ENCODE assay signal across 12 cellular contexts in the genomic region with DNA sequence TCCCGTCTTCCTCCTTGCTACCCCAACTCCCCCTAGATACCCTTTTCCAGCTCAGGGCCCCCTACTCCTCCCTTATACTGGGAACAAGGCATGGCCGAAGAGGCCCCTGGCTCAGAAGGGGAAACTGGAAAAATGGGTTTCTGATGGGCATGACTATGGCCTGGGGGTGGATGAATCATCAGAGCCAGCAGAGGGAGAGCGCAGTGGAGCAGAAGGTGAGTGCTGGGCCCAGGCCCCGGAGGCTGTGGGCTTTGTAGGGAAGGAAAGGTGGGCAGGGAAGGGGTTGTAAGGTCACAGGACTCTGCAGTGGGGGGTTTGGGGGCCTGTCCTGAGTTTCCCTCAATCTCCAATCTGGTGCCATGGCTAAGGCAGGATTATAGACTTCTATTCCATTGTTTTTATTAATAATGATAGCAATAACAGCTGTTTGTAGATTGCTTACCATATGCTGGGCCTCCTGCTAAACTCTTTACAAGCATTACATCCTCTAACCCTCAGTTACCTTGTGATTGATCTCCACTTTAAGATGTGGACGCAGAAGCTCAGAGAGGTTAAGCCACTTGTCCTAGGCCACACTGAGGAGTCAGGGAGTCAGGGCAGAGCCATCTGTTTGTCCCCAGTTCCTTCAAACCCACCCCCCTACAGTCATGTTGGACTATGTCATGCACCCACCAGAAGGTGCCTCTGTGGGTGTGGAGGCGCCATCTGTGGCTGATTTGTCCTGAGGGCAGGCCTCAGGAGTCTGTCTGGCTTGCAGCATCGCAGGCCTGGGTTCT. TPM values are rescaled to one million over a fixed set of nuclear protein-coding genes. Genes with fewer than 3 reads are reported as not detected.
DNase-seq lines count a peak whose midpoint lies in the region; ATAC-seq and TF ChIP-seq lines count a peak whose summit lies in the region.
"Had no signal": no experiment of that assay in that cellular context is flagged by ENCODE, and none has a peak within 500 bp of the region (broad histone marks: within the 10 kb centered on the region; RNA-seq: fewer than 3 reads in every experiment).

No MANE protein-coding gene starts in this region.

- H2BK5ac ChIP-seq in H9 (ENCODE audit: insufficient read length, low read length), result no peak overlapping the region

- no peak for TF ChIP-seq CTCF in H9 (conservative IDR thresholded peaks at IDR 0.05)
- no peak for TF ChIP-seq CTCF in RWPE1 (conservative IDR thresholded peaks at IDR 0.05; ENCODE audit: low read depth)
- TF ChIP-seq CTCF in esophagus muscularis mucosa (IDR thresholded peaks at IDR 0.05), result no peak
- no peak for TF ChIP-seq CTCF in BE2C (IDR thresholded peaks at IDR 0.05; ENCODE audit: low read depth, low read length)

- no peak overlapping the region for H3K4me2 ChIP-seq in H9 (ENCODE audit: insufficient read depth, insufficient read length, low read length)

- no peak overlapping the region for H2BK20ac ChIP-seq in H9 (ENCODE audit: low read depth, low read length, poor library complexity, severe bottlenecking)

- H3K4me1 Mint-ChIP-seq in H9, result peaks cover 7 to 12% of the 10 kb centered on the region in 2 experiments
- H3K4me1 Mint-ChIP-seq: activated naive CD8-positive, alpha-beta T cell treated with anti-CD3 and anti-CD28 coated beads for 36 hours had no signal

- no peak for TF ChIP-seq EP300 in esophagus muscularis mucosa (IDR thresholded peaks at IDR 0.05)

- intact Hi-C loops in esophagus muscularis mucosa (cut with DNase I), result loop anchor here (5.0 to 10.0 kb wide), 2 partner anchors 145 to 252 kb away; a partner anchor contains a TSS

- ATAC-seq in HG03469 (IDR thresholded peaks at IDR 0.05; ENCODE audit: unreplicated experiment), result no peak

- H3K4me1 ChIP-seq in H9 (ENCODE audit: insufficient read depth, low read length), result no peaks in the 10 kb centered on the region
- no peaks in the 10 kb centered on the region for H3K4me1 ChIP-seq in esophagus muscularis mucosa
- no peaks in the 10 kb centered on the region for H3K4me1 ChIP-seq in BE2C

- WGBS in H9 (ENCODE audit: extremely low coverage, insufficient read length, low lambda C conversion rate), result no CpG with 5 or more reads among the region's 7 CpGs
- 88% methylated on average over 7 of the region's 7 CpGs for WGBS in esophagus muscularis mucosa

- H4K8ac ChIP-seq in H9 (replicated peaks; ENCODE audit: insufficient read length, low read depth, low read length), result no peak overlapping the region

- H3K79me1 ChIP-seq in H9 (ENCODE audit: insufficient read depth, low read depth, low read length, poor library complexity, severe bottlenecking), result no peaks in the 10 kb centered on the region

- no peaks in the 10 kb centered on the region for H3K23me2 ChIP-seq in H9 (ENCODE audit: insufficient read length, low read depth, low read length, poor library complexity, severe bottlenecking)

- H2AFZ ChIP-seq in H9 (ENCODE audit: low read length), result no peak overlapping the region

- no peak overlapping the region for H3K56ac ChIP-seq in H9 (ENCODE audit: insufficient read length, low read depth, low read length)

- H3K9me3 Mint-ChIP-seq in H9, result peaks cover 10 to 12% of the 10 kb centered on the region in 2 experiments; a peak in 4 of 5 replicates

- no peak overlapping the region for H3K14ac ChIP-seq in H9 (ENCODE audit: insufficient read depth, low read length)

- peaks cover 0 to 1% (median 1%) of the 10 kb centered on the region in 3 experiments; a peak in 1 of 7 replicates for H3K36me3 Mint-ChIP-seq in H9 (ENCODE audit: insufficient read depth in 1 of 3, low read depth in 3 of 3)
- H3K36me3 Mint-ChIP-seq: activated naive CD8-positive, alpha-beta T cell treated with anti-CD3 and anti-CD28 coated beads for 36 hours had no signal

- H3K23ac ChIP-seq in H9 (ENCODE audit: insufficient read length, low read depth, low read length), result no peak overlapping the region

- H3K9ac ChIP-seq in H9 (ENCODE audit: extremely low read depth, insufficient read length, low read length), result no peak overlapping the region

- H2AK5ac ChIP-seq in H9 (ENCODE audit: insufficient read length, low read length), result no peak overlapping the region

- no peaks in the 10 kb centered on the region for H3K36me3 ChIP-seq in esophagus muscularis mucosa
- no peaks in the 10 kb centered on the region for H3K36me3 ChIP-seq in BE2C

- H4K5ac ChIP-seq in H9 (ENCODE audit: insufficient read length, low read depth, low read length), result no peak overlapping the region

- no peak overlapping the region for H3K4ac ChIP-seq in H9 (ENCODE audit: low read depth, low read length)

- TF ChIP-seq POLR2A in esophagus muscularis mucosa (IDR thresholded peaks at IDR 0.05; ENCODE audit: low read depth), result no peak

- no peaks in the 10 kb centered on the region for H3K9me3 ChIP-seq in H9 (ENCODE audit: control insufficient read depth, low read depth, low read length)
- peaks cover 0 to 12% (median 4%) of the 10 kb centered on the region in 4 donors for H3K9me3 ChIP-seq in esophagus muscularis mucosa
- no peaks in the 10 kb centered on the region for H3K9me3 ChIP-seq in BE2C

- H3K27me3 Mint-ChIP-seq in H9 (ENCODE audit: low read depth), result peaks cover 4% of the 10 kb centered on the region
- H3K27me3 Mint-ChIP-seq: activated naive CD8-positive, alpha-beta T cell treated with anti-CD3 and anti-CD28 coated beads for 36 hours had no signal

- no peaks in the 10 kb centered on the region for H3K79me2 ChIP-seq in H9 (ENCODE audit: insufficient read depth, low read length)

- POLR2A ChIA-PET in RWPE1 (lab: Yijun Ruan, JAX; ENCODE audit: low non-redundant PET), result no interaction called here

- H2BK120ac ChIP-seq in H9 (ENCODE audit: low read depth, low read length, poor library complexity, severe bottlenecking), result no peak overlapping the region

- H3K27ac ChIP-seq in H9 (ENCODE audit: insufficient read length, low read depth, low read length), result no peak overlapping the region
- H3K27ac ChIP-seq in RWPE1, result peak overlapping the region; percentile 96
- no peak overlapping the region for H3K27ac ChIP-seq in esophagus muscularis mucosa (replicated peaks in 1 of 4)

- H3K27ac Mint-ChIP-seq in H9, result peak overlapping the region in 1 of 3 experiments; percentile 13; a peak in 1 of 7 replicates
- H3K27ac Mint-ChIP-seq: activated naive CD8-positive, alpha-beta T cell treated with anti-CD3 and anti-CD28 coated beads for 36 hours had no signal

- no peaks in the 10 kb centered on the region for H3K27me3 ChIP-seq in H9 (ENCODE audit: insufficient read depth, low read length)
- no peaks in the 10 kb centered on the region for H3K27me3 ChIP-seq in esophagus muscularis mucosa
- no peaks in the 10 kb centered on the region for H3K27me3 ChIP-seq in BE2C

- no peak overlapping the region for H2BK15ac ChIP-seq in H9 (ENCODE audit: low read depth, low read length)

- CTCF ChIA-PET in RWPE1 (lab: Yijun Ruan, JAX), result interaction anchor here (0.6 to 2.3 kb wide), 3 partner anchors 37 to 235 kb away, joined by 3 to 6 read pairs (median 4); no protein-coding TSS in a partner anchor

- H3K4me3 ChIP-seq in esophagus muscularis mucosa (no peak overlapping the region), BE2C (ENCODE audit: low read depth, low read length) (no peak overlapping the region)

- DNase-seq in H9 (peak; percentile 50), RWPE1 (ENCODE audit: low spot score) (peak; percentile 92), esophagus muscularis mucosa (ENCODE audit: extremely low spot score) (peak; percentile 47), renal cortical epithelial cell (ENCODE audit: low read depth) (peak; percentile 60), BE2C (no peak), activated gamma-delta T cell (lab: John Stamatoyannopoulos, UW) (no peak)
- no peak for DNase-seq in stimulated activated CD4-positive, alpha-beta T cell treated with anti-CD3 and anti-CD28 coated beads, Interleukin-4, amount 100 ng/mL, for 4 hours
- DNase-seq: activated naive CD8-positive, alpha-beta T cell treated with anti-CD3 and anti-CD28 coated beads for 36 hours; CD8-positive, alpha-beta memory T cell; hypothalamus; NCI-H1436 had no signal

- no peak overlapping the region for H3T11ph ChIP-seq in H9 (ENCODE audit: low read length)

- no peak overlapping the region for H3K18ac ChIP-seq in H9 (ENCODE audit: insufficient read length, low read depth, low read length)

- H2BK12ac ChIP-seq in H9 (ENCODE audit: insufficient read length, low read depth, low read length), result no peak overlapping the region

- H3K4me3 Mint-ChIP-seq in H9, result no peak overlapping the region; a peak in 1 of 5 replicates
- H3K4me3 Mint-ChIP-seq: activated naive CD8-positive, alpha-beta T cell treated with anti-CD3 and anti-CD28 coated beads for 36 hours; CD8-positive, alpha-beta memory T cell had no signal

- no peak overlapping the region for H4K91ac ChIP-seq in H9 (ENCODE audit: insufficient read length, low read depth, low read length)

- H4K20me1 ChIP-seq in H9 (ENCODE audit: control insufficient read depth, insufficient read depth, insufficient read length), result no peaks in the 10 kb centered on the region

RNA-seq across cellular contexts. Expression of a gene that starts 36.2 kb away (rescaled TPM):
- total RNA-seq in H9 (2021), result 18.7 and 19.4 TPM in 2 replicates
- 10 to 100 TPM; 17.2 to 35.3 (median 25.1) TPM for total RNA-seq in esophagus muscularis mucosa
- 1.0 and 6.9 TPM in 2 replicates for total RNA-seq in renal cortical epithelial cell
- 31.2 TPM for polyA plus RNA-seq in BE2C (2012; ENCODE audit: insufficient read depth, insufficient read length, low read depth)

RNA-seq across cellular contexts. Expression of a gene that starts 38.2 kb away (rescaled TPM):
- total RNA-seq in H9 (2021) (6.9 and 7.3 TPM in 2 replicates), esophagus muscularis mucosa (1 to 10 TPM; 5.0 to 9.3 (median 7.8) TPM), renal cortical epithelial cell (1.6 and 6.4 TPM in 2 replicates)
- polyA plus RNA-seq in BE2C (2012; ENCODE audit: insufficient read depth, insufficient read length, low read depth), result 13.3 TPM

Comparison
In these comparisons a context has a peak if more than half of its experiments do, and no peak if none do; other contexts are left out.
1. DNase-seq: peak in H9 (single experiment), RWPE1 (single experiment), esophagus muscularis mucosa (single experiment) and renal cortical epithelial cell (single experiment); none in BE2C (single experiment), activated gamma-delta T cell (single experiment) and stimulated activated CD4-positive, alpha-beta T cell treated with anti-CD3 and anti-CD28 coated beads, Interleukin-4, amount 100 ng/mL, for 4 hours (0 of 2).